ENCODE assay signal across 11 cellular contexts in genomic region chr3:61649381-61650170, GRCh38.
"Had no signal": no experiment of that assay in that cellular context is flagged by ENCODE, and none has a peak within 500 bp of the region (broad histone marks: within the 10 kb centered on the region; RNA-seq: fewer than 3 reads in every experiment).

No MANE protein-coding gene starts in this region.

- H3K4me1 Mint-ChIP-seq: activated naive CD4-positive, alpha-beta T cell treated with anti-CD3 and anti-CD28 coated beads, Interleukin-2, amount 10 ng/mL, durations not matched to agents 7 days and 5 days; naive B cell; T-helper 17 cell had no signal

- H3K4me1 ChIP-seq: prostate gland, testis had no signal

- H3K4me3 Mint-ChIP-seq: activated naive CD4-positive, alpha-beta T cell treated with anti-CD3 and anti-CD28 coated beads, Interleukin-2, amount 10 ng/mL, durations not matched to agents 7 days and 5 days; naive B cell; T-helper 17 cell had no signal

- H3K9me3 Mint-ChIP-seq: activated naive CD4-positive, alpha-beta T cell treated with anti-CD3 and anti-CD28 coated beads, Interleukin-2, amount 10 ng/mL, durations not matched to agents 7 days and 5 days; activated T-helper 2 cell treated with anti-CD3 and anti-CD28 coated beads, Interferon-gamma antibody, Interleukin-2, Interleukin-4, amounts not matched to agents 10 μg/mL and 5 μg/mL and 100 μg/mL, durations not matched to agents 14 hours and 24 hours and 36 hours had no signal

- FAIRE-seq: kidney had no signal

- DNase-seq: activated naive CD4-positive, alpha-beta T cell treated with anti-CD3 and anti-CD28 coated beads, Interleukin-2, amount 10 ng/mL, durations not matched to agents 7 days and 5 days; kidney; naive B cell; stimulated activated CD4-positive, alpha-beta T cell treated with anti-CD3 and anti-CD28 coated beads, Interleukin-2, amount 100 ng/mL, for 48 hours; stimulated activated naive CD8-positive, alpha-beta T cell treated with anti-CD3 and anti-CD28 coated beads, Interleukin-15, Interleukin-2, amounts not matched to agents 100 U/mL and 50 U/mL, for 24 hours; T-helper 17 cell had no signal

- H3K27ac Mint-ChIP-seq: activated naive CD4-positive, alpha-beta T cell treated with anti-CD3 and anti-CD28 coated beads, Interleukin-2, amount 10 ng/mL, durations not matched to agents 7 days and 5 days; activated T-helper 2 cell treated with anti-CD3 and anti-CD28 coated beads, Interferon-gamma antibody, Interleukin-2, Interleukin-4, amounts not matched to agents 10 μg/mL and 5 μg/mL and 100 μg/mL, durations not matched to agents 14 hours and 24 hours and 36 hours; naive B cell; T-helper 17 cell had no signal

- ATAC-seq: stimulated activated naive CD8-positive, alpha-beta T cell treated with anti-CD3 and anti-CD28 coated beads, Interleukin-15, Interleukin-2, amounts not matched to agents 100 U/mL and 50 U/mL, for 24 hours; T-helper 17 cell had no signal

- H3K36me3 ChIP-seq: neutrophil, prostate gland had no signal

- H3K4me3 ChIP-seq: dorsolateral prefrontal cortex, prostate gland, testis had no signal

- H3K27me3 Mint-ChIP-seq: activated naive CD4-positive, alpha-beta T cell treated with anti-CD3 and anti-CD28 coated beads, Interleukin-2, amount 10 ng/mL, durations not matched to agents 7 days and 5 days; naive B cell; T-helper 17 cell had no signal

- H3K9me3 ChIP-seq: neutrophil, prostate gland, testis had no signal

- H3K27me3 ChIP-seq: dorsolateral prefrontal cortex, neutrophil, testis had no signal

- H3K27ac ChIP-seq: dorsolateral prefrontal cortex, neutrophil, prostate gland, testis had no signal

- H3K36me3 Mint-ChIP-seq: activated naive CD4-positive, alpha-beta T cell treated with anti-CD3 and anti-CD28 coated beads, Interleukin-2, amount 10 ng/mL, durations not matched to agents 7 days and 5 days; naive B cell had no signal
